ENCODE assay signal across 11 cellular contexts in the genomic region with DNA sequence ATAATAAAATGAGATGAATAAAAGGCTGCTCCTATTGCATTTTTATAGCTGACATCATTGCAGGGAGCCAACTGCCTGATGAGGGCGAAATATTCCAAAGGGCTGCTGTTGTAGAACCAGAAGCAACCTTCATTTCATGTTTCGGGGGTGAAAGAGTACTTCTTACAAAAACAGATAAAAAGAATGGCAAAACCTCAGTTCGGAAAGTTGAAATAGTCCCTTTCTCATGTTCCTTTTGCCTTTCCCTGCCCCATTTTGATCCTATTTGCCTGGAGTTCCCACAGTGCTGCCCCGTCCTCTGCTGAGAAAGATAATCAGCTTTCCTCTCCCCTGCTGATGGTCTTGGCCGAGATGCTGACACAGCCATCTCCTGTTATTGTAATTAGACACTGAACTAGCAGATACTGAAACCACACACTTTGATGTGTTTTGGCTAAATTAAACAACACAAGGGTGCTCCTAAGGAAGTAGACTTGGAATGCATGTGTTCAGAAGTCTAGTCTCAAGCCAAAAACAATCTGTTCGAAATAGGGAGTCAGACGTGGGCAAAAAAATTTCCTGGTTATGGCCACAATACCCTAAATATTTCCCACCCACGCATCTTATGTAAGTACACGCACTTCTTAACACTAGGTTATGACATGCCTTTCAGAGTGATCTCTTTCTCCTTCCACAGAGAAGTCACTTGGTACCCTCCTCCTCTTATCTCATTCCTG.
DNase-seq lines count a peak whose midpoint lies in the region; ATAC-seq and TF ChIP-seq lines count a peak whose summit lies in the region.
"Had no signal": no experiment of that assay in that cellular context is flagged by ENCODE, and none has a peak within 500 bp of the region (broad histone marks: within the 10 kb centered on the region; RNA-seq: fewer than 3 reads in every experiment).

No MANE protein-coding gene starts in this region.

- WGBS in mesenchymal stem cell: 74% methylated on average over 9 of the region's 9 CpGs

- intact Hi-C loops in naive thymus-derived CD4-positive, alpha-beta T cell (cut with micrococcal nuclease): no loop called here
- intact Hi-C loops in activated CD4-positive, alpha-beta T cell treated with anti-CD3 and anti-CD28 coated beads, Interleukin-2, amount 10 ng/mL, durations not matched to agents 24 days and 14 days (cut with micrococcal nuclease): no loop called here
- intact Hi-C loops in posterior vena cava (cut with DNase I): no loop called here

- H3K36me3 ChIP-seq in MG63: no peaks in the 10 kb centered on the region
- H3K36me3 ChIP-seq in mesenchymal stem cell (ENCODE audit: control insufficient read depth in 1 of 2, insufficient read depth in 2 of 2, low read depth in 1 of 2, low read length in 2 of 2): peaks cover 0 to 5% of the 10 kb centered on the region in 2 experiments
- no peaks in the 10 kb centered on the region for H3K36me3 ChIP-seq in naive thymus-derived CD4-positive, alpha-beta T cell (ENCODE audit: control insufficient read depth in 2 of 3, insufficient read depth in 3 of 3, low read length in 3 of 3)

- CTCF ChIA-PET in AG04450 (lab: Charles Lee): interaction anchor here (0.7 to 3.9 kb wide), 5 partner anchors 116 to 428 kb away, joined by 3 to 19 read pairs (median 5); a partner anchor contains a TSS
- CTCF ChIA-PET in naive thymus-derived CD4-positive, alpha-beta T cell (lab: Charles Lee): no interaction called here

- H3K23ac ChIP-seq in mesenchymal stem cell (ENCODE audit: low read length in 2 of 2): no peak overlapping the region

- no peak overlapping the region for H2BK120ac ChIP-seq in mesenchymal stem cell (ENCODE audit: low read depth, low read length)

- H3K9me3 Mint-ChIP-seq in naive thymus-derived CD4-positive, alpha-beta T cell: peaks cover 0 to 4% (median 0%) of the 10 kb centered on the region in 11 donors
- H3K9me3 Mint-ChIP-seq in activated CD4-positive, alpha-beta T cell treated with anti-CD3 and anti-CD28 coated beads, Interleukin-2, amount 10 ng/mL, durations not matched to agents 24 days and 14 days: no peaks in the 10 kb centered on the region

- no peaks in the 10 kb centered on the region for H3K36me3 Mint-ChIP-seq in naive thymus-derived CD4-positive, alpha-beta T cell
- H3K36me3 Mint-ChIP-seq in activated CD4-positive, alpha-beta T cell treated with anti-CD3 and anti-CD28 coated beads, Interleukin-2, amount 10 ng/mL, durations not matched to agents 24 days and 14 days (ENCODE audit: low read depth): no peaks in the 10 kb centered on the region

- no peak overlapping the region for H3K4ac ChIP-seq in mesenchymal stem cell (ENCODE audit: low read depth in 1 of 2, low read length in 2 of 2)

- H4K91ac ChIP-seq in mesenchymal stem cell (ENCODE audit: low read length): no peak overlapping the region

- no peak overlapping the region for H2BK5ac ChIP-seq in mesenchymal stem cell (ENCODE audit: low read depth, low read length, poor library complexity, severe bottlenecking)

- peaks cover 17 to 52% (median 39%) of the 10 kb centered on the region in 5 donors for H3K27me3 Mint-ChIP-seq in naive thymus-derived CD4-positive, alpha-beta T cell
- peaks cover 29% of the 10 kb centered on the region for H3K27me3 Mint-ChIP-seq in activated CD4-positive, alpha-beta T cell treated with anti-CD3 and anti-CD28 coated beads, Interleukin-2, amount 10 ng/mL, durations not matched to agents 24 days and 14 days

- H3K18ac ChIP-seq in mesenchymal stem cell (ENCODE audit: low read depth in 1 of 2, low read length in 2 of 2): no peak overlapping the region

- no peak overlapping the region for H3K27ac Mint-ChIP-seq in naive thymus-derived CD4-positive, alpha-beta T cell
- no peak overlapping the region for H3K27ac Mint-ChIP-seq in activated CD4-positive, alpha-beta T cell treated with anti-CD3 and anti-CD28 coated beads, Interleukin-2, amount 10 ng/mL, durations not matched to agents 24 days and 14 days

- peaks cover 14% of the 10 kb centered on the region for H3K27me3 ChIP-seq in AG04450 (ENCODE audit: control insufficient read depth, insufficient read depth, low read length)
- no peaks in the 10 kb centered on the region for H3K27me3 ChIP-seq in MG63
- H3K27me3 ChIP-seq in mesenchymal stem cell (ENCODE audit: control insufficient read depth in 1 of 2, insufficient read depth in 1 of 2, low read length in 2 of 2): peaks cover 0 to 5% of the 10 kb centered on the region in 2 experiments
- H3K27me3 ChIP-seq in naive thymus-derived CD4-positive, alpha-beta T cell (ENCODE audit: control insufficient read depth in 2 of 2, insufficient read depth in 2 of 2, low read length in 2 of 2): no peaks in the 10 kb centered on the region

- no peaks in the 10 kb centered on the region for H3K4me1 ChIP-seq in mesenchymal stem cell (ENCODE audit: control insufficient read depth, insufficient read depth, low read depth, low read length)
- no peaks in the 10 kb centered on the region for H3K4me1 ChIP-seq in naive thymus-derived CD4-positive, alpha-beta T cell (ENCODE audit: control insufficient read depth in 2 of 2, insufficient read depth in 2 of 2, low read length in 2 of 2)

- POLR2A ChIA-PET in AG04450 (lab: Yijun Ruan, JAX): interaction anchor here (0.6 kb wide), 1 partner anchor 50 kb away, joined by 3 read pairs; no protein-coding TSS in a partner anchor
- POLR2A ChIA-PET in naive thymus-derived CD4-positive, alpha-beta T cell (lab: Charles Lee): no interaction called here

- no peak overlapping the region for H2BK15ac ChIP-seq in mesenchymal stem cell (ENCODE audit: low read depth, poor library complexity, severe bottlenecking)

- no peak overlapping the region for H2AK5ac ChIP-seq in mesenchymal stem cell (ENCODE audit: low read length, severe bottlenecking)

- H3K27ac ChIP-seq in AG04450 (ENCODE audit: low read depth, low read length): no peak overlapping the region
- peak overlapping the region; percentile 67 for H3K27ac ChIP-seq in caudate nucleus (ENCODE audit: low read depth, low read length)
- peak overlapping the region; percentile 37 for H3K27ac ChIP-seq in mesenchymal stem cell (ENCODE audit: low read length, poor library complexity, severe bottlenecking)
- no peak overlapping the region for H3K27ac ChIP-seq in naive thymus-derived CD4-positive, alpha-beta T cell (ENCODE audit: low read depth, low read length)
- H3K27ac ChIP-seq: HL-60 had no signal

- no peak overlapping the region for H2BK12ac ChIP-seq in mesenchymal stem cell (ENCODE audit: low read length in 2 of 2)

- H3K9ac ChIP-seq in mesenchymal stem cell (ENCODE audit: low read length): peak overlapping the region; percentile 52

- H3K4me2 ChIP-seq in mesenchymal stem cell (ENCODE audit: low read length, poor library complexity, severe bottlenecking): no peak overlapping the region

- H2AFZ ChIP-seq in mesenchymal stem cell (ENCODE audit: low read depth, low read length): no peak overlapping the region

- H3K9me3 ChIP-seq in AG04450 (ENCODE audit: control insufficient read depth, insufficient read depth, low read length) (peaks cover 3% of the 10 kb centered on the region; the same call in 1 of the 2 replicates), MG63 (no peaks in the 10 kb centered on the region; the same call in 1 of the 2 replicates), mesenchymal stem cell (ENCODE audit: control insufficient read depth, low read length) (no peaks in the 10 kb centered on the region)
- no peaks in the 10 kb centered on the region for H3K9me3 ChIP-seq in naive thymus-derived CD4-positive, alpha-beta T cell (ENCODE audit: control insufficient read depth in 2 of 3, low read length in 3 of 3)

- ATAC-seq in naive thymus-derived CD4-positive, alpha-beta T cell: no peak
- no peak for ATAC-seq in GM21515 (IDR thresholded peaks at IDR 0.05; ENCODE audit: unreplicated experiment)

- H3K4me3 ChIP-seq in AG04450 (ENCODE audit: low read depth, low read length) (peak overlapping the region; percentile 33), MG63 (no peak overlapping the region), mesenchymal stem cell (ENCODE audit: insufficient read depth in 1 of 2, low read depth in 1 of 2, low read length in 2 of 2) (no peak overlapping the region)
- H3K4me3 ChIP-seq in naive thymus-derived CD4-positive, alpha-beta T cell (ENCODE audit: low read length): no peak overlapping the region

- TF ChIP-seq CTCF in AG04450 (IDR thresholded peaks at IDR 0.05; ENCODE audit: low read depth, low read length): peak; percentile 12; the same call in 1 of the 2 replicates

- no peaks in the 10 kb centered on the region for H3K79me1 ChIP-seq in mesenchymal stem cell (replicated peaks; ENCODE audit: low read length, poor library complexity, severe bottlenecking)

- H3K14ac ChIP-seq in mesenchymal stem cell (ENCODE audit: low read length in 2 of 2): no peak overlapping the region

- no peak overlapping the region for H4K8ac ChIP-seq in mesenchymal stem cell (ENCODE audit: low read length)

- DNase-seq in AG04450 (ENCODE audit: low read depth, low spot score): no peak
- DNase-seq in MG63: peak; percentile 48
- DNase-seq in caudate nucleus (lab: John Stamatoyannopoulos, UW): peak in 21 of 61 donors; percentile 4 to 81 (median 28)
- DNase-seq in mesenchymal stem cell: peak; percentile 29
- DNase-seq in naive thymus-derived CD4-positive, alpha-beta T cell: no peak
- DNase-seq in activated CD4-positive, alpha-beta T cell treated with anti-CD3 and anti-CD28 coated beads, Interleukin-2, amount 10 ng/mL, durations not matched to agents 24 days and 14 days: no peak
- no peak for DNase-seq in posterior vena cava (ENCODE audit: low spot score)
- DNase-seq: DMS153, SHP77 treated with DMSO at 0.1 percent for 48 hours had no signal

- H3K4me3 Mint-ChIP-seq in naive thymus-derived CD4-positive, alpha-beta T cell: peak overlapping the region in 1 of 10 donors; percentile 0
- H3K4me3 Mint-ChIP-seq in activated CD4-positive, alpha-beta T cell treated with anti-CD3 and anti-CD28 coated beads, Interleukin-2, amount 10 ng/mL, durations not matched to agents 24 days and 14 days: no peak overlapping the region

- peaks cover 0 to 15% (median 6%) of the 10 kb centered on the region in 7 donors for H3K4me1 Mint-ChIP-seq in naive thymus-derived CD4-positive, alpha-beta T cell
- H3K4me1 Mint-ChIP-seq in activated CD4-positive, alpha-beta T cell treated with anti-CD3 and anti-CD28 coated beads, Interleukin-2, amount 10 ng/mL, durations not matched to agents 24 days and 14 days: peaks cover 5% of the 10 kb centered on the region

Comparison
In these comparisons a context has a peak if more than half of its experiments do, and no peak if none do; other contexts are left out.
1. DNase-seq: peak in MG63 (single experiment) and mesenchymal stem cell (single experiment); none in AG04450 (single experiment), naive thymus-derived CD4-positive, alpha-beta T cell (0 of 9), activated CD4-positive, alpha-beta T cell treated with anti-CD3 and anti-CD28 coated beads, Interleukin-2, amount 10 ng/mL, durations not matched to agents 24 days and 14 days (single experiment) and posterior vena cava (single experiment).
2. H3K27ac ChIP-seq: peak in caudate nucleus (single experiment) and mesenchymal stem cell (single experiment); none in AG04450 (single experiment) and naive thymus-derived CD4-positive, alpha-beta T cell (single experiment).